In the genomic region with DNA sequence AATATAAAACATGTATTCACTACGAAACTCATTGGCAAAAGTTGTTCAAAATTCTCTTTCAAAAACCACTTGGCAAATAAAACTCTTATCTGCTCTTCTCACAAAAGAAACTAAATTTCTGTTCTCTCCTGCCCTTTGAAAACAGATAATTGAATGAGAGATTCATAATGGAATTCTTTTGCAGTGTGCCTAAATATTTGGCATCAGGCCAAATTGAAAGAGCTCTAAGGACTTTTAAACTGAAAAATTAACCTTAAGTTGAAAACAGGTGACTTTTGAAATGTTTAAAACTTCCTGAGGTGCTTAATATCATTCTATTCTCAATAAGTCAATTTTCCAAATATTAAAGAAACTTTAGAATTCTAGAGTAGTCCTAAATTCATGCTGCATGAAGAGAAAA, we compare ENCODE assay signal across 30 cellular contexts.
"Had no signal": no experiment of that assay in that cellular context is flagged by ENCODE, and none has a peak within 500 bp of the region (broad histone marks: within the 10 kb centered on the region; RNA-seq: fewer than 3 reads in every experiment).

No MANE protein-coding gene starts in this region.

- DNase-seq: activated CD4-positive, alpha-beta memory T cell treated with anti-CD3 and anti-CD28 coated beads for 36 hours; activated CD4-positive, alpha-beta T cell treated with anti-CD3 and anti-CD28 coated beads for 48 hours; activated CD8-positive, alpha-beta memory T cell treated with anti-CD3 and anti-CD28 coated beads, Interleukin-2, amount 50 U/mL, for 4 hours; activated gamma-delta T cell treated with Interleukin-2 at 50 U/mL for 16 hours; activated naive CD4-positive, alpha-beta T cell treated with anti-CD3 and anti-CD28 coated beads, Interleukin-2, amount 50 U/mL, for 16 hours; activated T-cell treated with anti-CD3 and anti-CD28 coated beads, Interleukin-2, amount 50 U/mL, for 1 hour; amniotic stem cell; brain microvascular endothelial cell; caudate nucleus; foreskin melanocyte; islet precursor cell; left ventricle myocardium inferior; mesendoderm; mucosa of descending colon; stimulated activated CD4-positive, alpha-beta T cell treated with anti-CD3 and anti-CD28 coated beads, Interleukin-15, amount 100 ng/mL, for 24 hours; stimulated activated CD4-positive, alpha-beta T cell treated with anti-CD3 and anti-CD28 coated beads, Interleukin-2, amount 100 ng/mL, for 24 hours; stimulated activated naive B cell treated with anti-CD40 and anti-IgM and Interleukin-4, amounts not matched to agents 10 μg/mL and 1 μg/mL and 100 μg/mL, for 72 hours; stomach; T1000; thyroid gland; upper lobe of left lung; WERI-Rb-1 had no signal

- ATAC-seq: activated CD4-positive, CD25-positive, alpha-beta regulatory T cell treated with anti-CD3 and anti-CD28 coated beads, Interleukin-2, amount 50 U/mL, for 24 hours; activated T-helper 17 cell treated with anti-CD3 and anti-CD28 coated beads, Interleukin-2, amount 50 U/mL, for 72 hours; mucosa of descending colon; natural killer cell treated with Interleukin-12 subunit alpha and Interleukin-12 subunit beta and Interleukin-15 and Interleukin-18, amount 100 ng/mL, for 72 hours; stimulated activated naive B cell treated with anti-CD40 and anti-IgM and Interleukin-4, amounts not matched to agents 10 μg/mL and 1 μg/mL and 100 μg/mL, for 72 hours had no signal

- H3K9me3 ChIP-seq: right atrium auricular region, thyroid gland, vagina had no signal

- H3K4me1 ChIP-seq: left ventricle myocardium inferior, right atrium auricular region, stomach, thyroid gland, upper lobe of left lung, vagina had no signal

- H3K4me3 Mint-ChIP-seq: activated CD4-positive, alpha-beta memory T cell treated with anti-CD3 and anti-CD28 coated beads for 36 hours; activated T-helper 17 cell treated with anti-CD3 and anti-CD28 coated beads, Interleukin-2, amount 50 U/mL, for 72 hours; natural killer cell treated with Interleukin-12 subunit alpha and Interleukin-12 subunit beta and Interleukin-15 and Interleukin-18, amount 100 ng/mL, for 72 hours; stimulated activated naive B cell treated with anti-CD40 and anti-IgM and Interleukin-4, amounts not matched to agents 10 μg/mL and 1 μg/mL and 100 μg/mL, for 72 hours had no signal

- H3K36me3 Mint-ChIP-seq: activated CD4-positive, alpha-beta memory T cell treated with anti-CD3 and anti-CD28 coated beads for 36 hours; stimulated activated naive B cell treated with anti-CD40 and anti-IgM and Interleukin-4, amounts not matched to agents 10 μg/mL and 1 μg/mL and 100 μg/mL, for 72 hours had no signal

- H3K36me3 ChIP-seq: brain microvascular endothelial cell, left ventricle myocardium inferior, right atrium auricular region, stomach, thyroid gland, upper lobe of left lung, vagina, WERI-Rb-1 had no signal

- FAIRE-seq: astrocyte, endothelial cell of umbilical vein had no signal

- H3K27ac ChIP-seq: brain microvascular endothelial cell, left ventricle myocardium inferior, right atrium auricular region, stomach, thyroid gland, upper lobe of left lung, vagina, WERI-Rb-1 had no signal

- H3K4me3 ChIP-seq: left ventricle myocardium inferior, lung, mucosa of descending colon, right atrium auricular region, stomach, thyroid gland, upper lobe of left lung, vagina had no signal

- H3K27me3 ChIP-seq: brain microvascular endothelial cell, right atrium auricular region, stomach, thyroid gland, upper lobe of left lung, vagina had no signal

- H3K4me1 Mint-ChIP-seq: activated T-helper 17 cell treated with anti-CD3 and anti-CD28 coated beads, Interleukin-2, amount 50 U/mL, for 72 hours; stimulated activated naive B cell treated with anti-CD40 and anti-IgM and Interleukin-4, amounts not matched to agents 10 μg/mL and 1 μg/mL and 100 μg/mL, for 72 hours had no signal

- H3K27me3 Mint-ChIP-seq: activated CD4-positive, alpha-beta memory T cell treated with anti-CD3 and anti-CD28 coated beads for 36 hours; activated T-helper 17 cell treated with anti-CD3 and anti-CD28 coated beads, Interleukin-2, amount 50 U/mL, for 72 hours; natural killer cell treated with Interleukin-12 subunit alpha and Interleukin-12 subunit beta and Interleukin-15 and Interleukin-18, amount 100 ng/mL, for 72 hours; stimulated activated naive B cell treated with anti-CD40 and anti-IgM and Interleukin-4, amounts not matched to agents 10 μg/mL and 1 μg/mL and 100 μg/mL, for 72 hours had no signal
